Comparison of ENCODE assay signal across 8 cellular contexts in genomic region chr19:40530091-40530901, GRCh38. TPM values are rescaled to one million over a fixed set of nuclear protein-coding genes. Genes with fewer than 3 reads are reported as not detected.
A peak's percentile ranks its signal among the peaks of the same experiment; 100 is the strongest.
DNase-seq lines count a peak whose midpoint lies in the region; ATAC-seq, FAIRE-seq and TF ChIP-seq lines count a peak whose summit lies in the region.

No MANE protein-coding gene starts in this region.

- H3K27me3 ChIP-seq in heart right ventricle (peaks cover 0 to 17% (median 0%) of the 10 kb centered on the region in 7 donors), RWPE2 (ENCODE audit: insufficient read depth, poor library complexity, severe bottlenecking) (no peaks in the 10 kb centered on the region), pancreas (no peaks in the 10 kb centered on the region)

- ATAC-seq in heart right ventricle (no peak), Right ventricle myocardium inferior (no peak), RWPE2 (ENCODE audit: low read depth) (no peak), pancreas (peak in 3 of 4 donors; percentile 36 to 57 (median 40)), GM21825 (IDR thresholded peaks at IDR 0.05; ENCODE audit: unreplicated experiment) (no peak)

- intact Hi-C loops in heart right ventricle (cut with DNase I): loop anchor here in 2 of 10 donors (5.0 to 10.0 kb wide), 2 partner anchors 67 to 105 kb away; no protein-coding TSS in a partner anchor
- intact Hi-C loops in Right ventricle myocardium inferior (cut with DNase I): no loop called here
- intact Hi-C loops in dendritic cell treated with granulocyte-macrophage colony-stimulating factor and Interleukin-4, amounts not matched to agents 40 ng/mL and 50 ng/mL, for 4 days (cut with micrococcal nuclease): no loop called here
- intact Hi-C loops in pancreas (cut with DNase I): no loop called here

- peaks cover 65% of the 10 kb centered on the region for H3K27me3 Mint-ChIP-seq in dendritic cell treated with granulocyte-macrophage colony-stimulating factor and Interleukin-4, amounts not matched to agents 40 ng/mL and 50 ng/mL, for 4 days

- peak overlapping the region in 2 of 10 donors; percentile 14 to 61 for H3K4me3 ChIP-seq in heart right ventricle
- peak overlapping the region; percentile 5 for H3K4me3 ChIP-seq in RWPE2 (ENCODE audit: severe bottlenecking)
- peak overlapping the region in 1 of 4 donors; percentile 18 for H3K4me3 ChIP-seq in pancreas

- no peaks in the 10 kb centered on the region for H3K36me3 Mint-ChIP-seq in dendritic cell treated with granulocyte-macrophage colony-stimulating factor and Interleukin-4, amounts not matched to agents 40 ng/mL and 50 ng/mL, for 4 days (ENCODE audit: low read depth)

- TF ChIP-seq CTCF in heart right ventricle (IDR thresholded peaks at IDR 0.05) (peak in 5 of 9 donors; percentile 11 to 32 (median 26)), RWPE2 (IDR thresholded peaks at IDR 0.05; ENCODE audit: poor library complexity, severe bottlenecking) (peak; percentile 21), pancreas (IDR thresholded peaks at IDR 0.05) (no peak)

- H3K9me3 ChIP-seq in heart right ventricle (peaks cover 0 to 6% (median 0%) of the 10 kb centered on the region in 11 donors), RWPE2 (ENCODE audit: severe bottlenecking) (no peaks in the 10 kb centered on the region), pancreas (no peaks in the 10 kb centered on the region)

- peak overlapping the region; percentile 55 for H3K4me3 Mint-ChIP-seq in dendritic cell treated with granulocyte-macrophage colony-stimulating factor and Interleukin-4, amounts not matched to agents 40 ng/mL and 50 ng/mL, for 4 days

- 3% methylated on average over 50 to 70 of the region's 75 CpGs for WGBS in heart right ventricle, 2 donors
- WGBS in pancreas, 2 donors: 4 to 8% methylated on average over 27 to 75 of the region's 75 CpGs

- H3K36me3 ChIP-seq in heart right ventricle: no peaks in the 10 kb centered on the region
- no peaks in the 10 kb centered on the region for H3K36me3 ChIP-seq in RWPE2 (ENCODE audit: low read depth)
- no peaks in the 10 kb centered on the region for H3K36me3 ChIP-seq in pancreas

- no peaks in the 10 kb centered on the region for H3K9me3 Mint-ChIP-seq in dendritic cell treated with granulocyte-macrophage colony-stimulating factor and Interleukin-4, amounts not matched to agents 40 ng/mL and 50 ng/mL, for 4 days

- peaks cover 15% of the 10 kb centered on the region for H3K4me1 Mint-ChIP-seq in dendritic cell treated with granulocyte-macrophage colony-stimulating factor and Interleukin-4, amounts not matched to agents 40 ng/mL and 50 ng/mL, for 4 days (ENCODE audit: low read depth)

- FAIRE-seq in pancreas (lab: Jason Lieb, UNC): no peak

- no peak overlapping the region for H3K27ac ChIP-seq in heart right ventricle
- H3K27ac ChIP-seq in RWPE2 (ENCODE audit: poor library complexity, severe bottlenecking): no peak overlapping the region
- H3K27ac ChIP-seq in pancreas: no peak overlapping the region

- DNase-seq in heart right ventricle: peak in 1 of 2 donors; percentile 32
- no peak for DNase-seq in Right ventricle myocardium inferior (ENCODE audit: missing footprints)
- DNase-seq in RWPE2 (ENCODE audit: low spot score): no peak
- DNase-seq in pancreas: peak in 5 of 6 donors; percentile 23 to 72 (median 56)
- no peak for DNase-seq in kidney tubule cell (ENCODE audit: low spot score)
- DNase-seq in COLO829 (ENCODE audit: low spot score): no peak

- no peak overlapping the region for H3K27ac Mint-ChIP-seq in dendritic cell treated with granulocyte-macrophage colony-stimulating factor and Interleukin-4, amounts not matched to agents 40 ng/mL and 50 ng/mL, for 4 days

- H3K4me1 ChIP-seq in heart right ventricle (peaks cover 0 to 14% (median 9%) of the 10 kb centered on the region in 9 donors), RWPE2 (ENCODE audit: insufficient read depth, poor library complexity, severe bottlenecking) (no peaks in the 10 kb centered on the region), pancreas (no peaks in the 10 kb centered on the region)

RNA-seq across cellular contexts. Expression of gene SHKBP1, which starts 46.4 kb away (rescaled TPM):
- total RNA-seq in heart right ventricle (10 to 100 TPM; 12.0 to 31.5 (median 15.9) TPM), Right ventricle myocardium inferior (20.6 TPM), pancreas (10 to 100 TPM; 18.2 to 40.3 (median 22.7) TPM)
- polyA plus RNA-seq in heart right ventricle (10 to 100 TPM; 42.8 to 43.1 TPM), pancreas (10 to 100 TPM; 73.3 to 86.2 TPM)

Comparison
In these comparisons a context has a peak if more than half of its experiments do, and no peak if none do; other contexts are left out.
1. ATAC-seq: peak in pancreas (3 of 4); none in heart right ventricle (0 of 8), Right ventricle myocardium inferior (single experiment), RWPE2 (single experiment) and GM21825 (single experiment).
2. DNase-seq: peak in pancreas (5 of 6); none in Right ventricle myocardium inferior (single experiment), RWPE2 (single experiment), kidney tubule cell (single experiment) and COLO829 (single experiment).
3. CTCF ChIP-seq: peak in heart right ventricle (5 of 9) and RWPE2 (single experiment); none in pancreas (0 of 4).